ENCODE assay signal across 13 cellular contexts in the genomic region with DNA sequence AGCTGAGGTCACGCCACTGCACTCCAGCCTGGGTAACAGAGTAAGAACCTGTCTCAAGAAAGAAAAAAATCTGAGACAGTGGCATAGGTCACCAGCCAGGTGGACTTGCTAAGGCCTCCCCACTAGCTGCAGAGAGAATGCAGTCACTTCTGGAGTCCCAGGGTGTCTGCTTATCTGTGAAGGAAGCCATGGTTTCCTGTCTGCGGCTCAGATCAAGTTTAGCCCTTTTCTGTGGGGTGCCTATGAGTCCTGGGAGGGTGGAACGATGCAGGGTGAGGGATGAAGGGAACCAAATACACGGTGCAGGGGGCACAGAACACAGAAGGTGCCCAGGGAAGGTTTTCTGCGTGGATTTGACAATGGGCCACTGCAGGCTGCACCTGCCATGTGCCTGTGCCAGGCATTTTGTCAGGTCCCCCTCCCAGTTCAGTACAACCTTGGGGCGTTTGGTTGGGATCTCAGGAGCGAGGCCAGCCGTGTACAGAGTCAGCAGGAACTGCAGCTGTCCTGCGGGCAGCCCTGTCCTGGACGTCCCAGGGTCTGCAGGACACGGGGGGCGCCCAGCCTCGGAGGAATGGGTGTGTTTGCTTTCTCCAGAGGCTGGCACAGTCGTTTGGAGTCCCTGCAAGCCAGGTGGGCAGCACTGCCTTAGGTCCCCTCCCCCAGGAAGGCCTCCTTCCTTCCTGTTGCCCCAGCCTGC. TPM values are rescaled to one million over a fixed set of nuclear protein-coding genes. Genes with fewer than 3 reads are reported as not detected.
DNase-seq lines count a peak whose midpoint lies in the region; ATAC-seq and TF ChIP-seq lines count a peak whose summit lies in the region.
"Had no signal": no experiment of that assay in that cellular context is flagged by ENCODE, and none has a peak within 500 bp of the region (broad histone marks: within the 10 kb centered on the region; RNA-seq: fewer than 3 reads in every experiment).

No MANE protein-coding gene starts in this region.

- no peaks in the 10 kb centered on the region for H3K9me3 Mint-ChIP-seq in activated CD4-positive, alpha-beta T cell treated with anti-CD3 and anti-CD28 coated beads for 36 hours (ENCODE audit: low read depth)
- H3K9me3 Mint-ChIP-seq: neural crest cell had no signal

- H3K9me3 ChIP-seq in osteoblast (ENCODE audit: low read depth, low read length): no peaks in the 10 kb centered on the region

- TF ChIP-seq CTCF in osteoblast (IDR thresholded peaks at IDR 0.05; ENCODE audit: extremely low read depth, low read depth, low read length): no peak

- no peak overlapping the region for H3K4me3 Mint-ChIP-seq in activated CD4-positive, alpha-beta T cell treated with anti-CD3 and anti-CD28 coated beads for 36 hours
- H3K4me3 Mint-ChIP-seq: neural crest cell had no signal

- H3K4me1 ChIP-seq in osteoblast (ENCODE audit: insufficient read depth, low read length): peaks cover 3% of the 10 kb centered on the region
- H3K4me1 ChIP-seq: foreskin keratinocyte had no signal

- H3K27ac ChIP-seq in osteoblast (ENCODE audit: low read depth, low read length): no peak overlapping the region
- H3K27ac ChIP-seq: coronary artery, foreskin keratinocyte had no signal

- no peak overlapping the region for H3K27ac Mint-ChIP-seq in activated CD4-positive, alpha-beta T cell treated with anti-CD3 and anti-CD28 coated beads for 36 hours

- no peaks in the 10 kb centered on the region for H3K36me3 Mint-ChIP-seq in activated CD4-positive, alpha-beta T cell treated with anti-CD3 and anti-CD28 coated beads for 36 hours (ENCODE audit: low read depth)

- H3K4me2 ChIP-seq in osteoblast (ENCODE audit: insufficient read depth, low read length): no peak overlapping the region

- intact Hi-C loops in activated CD4-positive, alpha-beta T cell treated with anti-CD3 and anti-CD28 coated beads for 36 hours (cut with DNase I, micrococcal nuclease): no loop called here

- no peak overlapping the region for H3K4me3 ChIP-seq in osteoblast (ENCODE audit: insufficient read depth, low read length)
- H3K4me3 ChIP-seq: coronary artery had no signal

- peaks cover 13% of the 10 kb centered on the region for H3K4me1 Mint-ChIP-seq in activated CD4-positive, alpha-beta T cell treated with anti-CD3 and anti-CD28 coated beads for 36 hours

- ATAC-seq in activated CD4-positive, alpha-beta T cell treated with anti-CD3 and anti-CD28 coated beads for 36 hours: peak; percentile 71
- no peak for ATAC-seq in HG02981 (IDR thresholded peaks at IDR 0.05; ENCODE audit: unreplicated experiment)
- ATAC-seq in HG03460 (IDR thresholded peaks at IDR 0.05; ENCODE audit: unreplicated experiment): no peak
- ATAC-seq: foreskin keratinocyte had no signal

- no peaks in the 10 kb centered on the region for H3K36me3 ChIP-seq in osteoblast (ENCODE audit: insufficient read depth, low read length)

- H4K20me1 ChIP-seq in osteoblast (ENCODE audit: insufficient read depth, low read length): no peaks in the 10 kb centered on the region

- no peaks in the 10 kb centered on the region for H3K79me2 ChIP-seq in osteoblast (ENCODE audit: insufficient read depth, low read length)

- POLR2A ChIA-PET in activated CD4-positive, alpha-beta T cell treated with anti-CD3 and anti-CD28 coated beads for 36 hours (lab: Charles Lee): no interaction called here

- peaks cover 34% of the 10 kb centered on the region for H3K27me3 ChIP-seq in osteoblast (ENCODE audit: insufficient read depth, low read length)

- H3K27me3 Mint-ChIP-seq in activated CD4-positive, alpha-beta T cell treated with anti-CD3 and anti-CD28 coated beads for 36 hours: peaks cover 4% of the 10 kb centered on the region

- CTCF ChIA-PET in activated CD4-positive, alpha-beta T cell treated with anti-CD3 and anti-CD28 coated beads for 36 hours (lab: Charles Lee): interaction anchor here (1.1 kb wide), 1 partner anchor 44 kb away, joined by 3 read pairs; no protein-coding TSS in a partner anchor

- peak; percentile 46 for DNase-seq in activated CD4-positive, alpha-beta T cell treated with anti-CD3 and anti-CD28 coated beads for 36 hours
- no peak for DNase-seq in activated CD4-positive, alpha-beta T cell treated with anti-CD3 and anti-CD28 coated beads for 1 hour
- peak; percentile 51 for DNase-seq in SKM-1 treated with dmso at 0.1 percent for 144 hours (lab: John Stamatoyannopoulos, UW; ENCODE audit: unreplicated experiment)
- DNase-seq in activated effector memory CD4-positive, alpha-beta T cell treated with anti-CD3 and anti-CD28 coated beads, Interleukin-2, amount 50 U/mL, for 16 hours: peak; percentile 70
- peak; percentile 83 for DNase-seq in osteoblast (ENCODE audit: insufficient read length, low spot score, missing footprints)
- DNase-seq in amniotic stem cell (lab: John Stamatoyannopoulos, UW): no peak
- DNase-seq: 8988T, foreskin keratinocyte, NCI-H1417 treated with DMSO at 0.1 percent for 48 hours had no signal

- no peak overlapping the region for H2AFZ ChIP-seq in osteoblast (ENCODE audit: low read length)

RNA-seq across cellular contexts. Expression of a gene that starts 41.8 kb away (rescaled TPM):
- 10 to 100 TPM; 30.3 to 41.4 TPM for total RNA-seq in activated CD4-positive, alpha-beta T cell treated with anti-CD3 and anti-CD28 coated beads for 36 hours
- 0.29 and 0.72 TPM in 2 replicates for total RNA-seq in osteoblast

Comparison
In these comparisons a context has a peak if more than half of its experiments do, and no peak if none do; other contexts are left out.
1. DNase-seq: peak in activated CD4-positive, alpha-beta T cell treated with anti-CD3 and anti-CD28 coated beads for 36 hours (single experiment), SKM-1 treated with dmso at 0.1 percent for 144 hours (single experiment), activated effector memory CD4-positive, alpha-beta T cell treated with anti-CD3 and anti-CD28 coated beads, Interleukin-2, amount 50 U/mL, for 16 hours (single experiment) and osteoblast (single experiment); none in activated CD4-positive, alpha-beta T cell treated with anti-CD3 and anti-CD28 coated beads for 1 hour (single experiment) and amniotic stem cell (single experiment).
2. RNA of a gene that starts 41.8 kb away (total RNA-seq): 30.3 to 41.4 TPM in activated CD4-positive, alpha-beta T cell treated with anti-CD3 and anti-CD28 coated beads for 36 hours; 0.29 to 0.72 TPM in osteoblast; every median in the first group is over 10 times any median in the second.